ENCODE assay signal across 9 cellular contexts in genomic region chr5:113487779-113488644, GRCh38. TPM values are rescaled to one million over a fixed set of nuclear protein-coding genes. Genes with fewer than 3 reads are reported as not detected.
DNase-seq lines count a peak whose midpoint lies in the region; ATAC-seq, FAIRE-seq and TF ChIP-seq lines count a peak whose summit lies in the region.
"Had no signal": no experiment of that assay in that cellular context is flagged by ENCODE, and none has a peak within 500 bp of the region (broad histone marks: within the 10 kb centered on the region; RNA-seq: fewer than 3 reads in every experiment).

TSS of gene MCC (minus strand) at chr5:113488453.

- H3K4me1 ChIP-seq in MM.1S (ENCODE audit: low read length): peaks cover 11% of the 10 kb centered on the region
- peaks cover 0 to 2% of the 10 kb centered on the region in 2 donors for H3K4me1 ChIP-seq in kidney (ENCODE audit: control insufficient read depth in 1 of 2, insufficient read depth in 1 of 2, low read depth in 1 of 2, low read length in 2 of 2)
- H3K4me1 ChIP-seq in small intestine (ENCODE audit: control insufficient read depth in 2 of 2, insufficient read depth in 1 of 2, low read depth in 1 of 2, low read length in 1 of 2): peaks cover 0 to 6% of the 10 kb centered on the region in 2 donors

- H2AFZ ChIP-seq in MM.1S (ENCODE audit: low read length): peak within 1 kb of the TSS; percentile 39; the same call in 1 of the 2 replicates

- H4K20me1 ChIP-seq in MM.1S (ENCODE audit: insufficient read depth, low read length): no peaks in the 10 kb centered on the region

- no peak for FAIRE-seq in kidney (lab: Jason Lieb, UNC)
- no peak for FAIRE-seq in small intestine (lab: Jason Lieb, UNC)
- FAIRE-seq: endometrium had no signal

- WGBS in small intestine, 3 donors: 1 to 3% (median 3%) methylated on average over 68 to 86 of the region's 86 CpGs

- H3K27ac ChIP-seq in MM.1S (ENCODE audit: low read length) (no peak within 1 kb of the TSS), coronary artery (peak within 1 kb of the TSS; percentile 2 to 59), kidney (ENCODE audit: low read depth in 2 of 2, low read length in 2 of 2) (no peak within 1 kb of the TSS), small intestine (ENCODE audit: low read depth in 1 of 2, low read length in 1 of 2) (peak within 1 kb of the TSS in 1 of 2 donors; percentile 34)

- H3F3A ChIP-seq in MM.1S (ENCODE audit: insufficient read depth, low read length): peaks cover 5% of the 10 kb centered on the region

- no peak within 1 kb of the TSS for H3K9ac ChIP-seq in MM.1S (ENCODE audit: low read length)
- no peak within 1 kb of the TSS for H3K9ac ChIP-seq in kidney (ENCODE audit: low read length in 2 of 2)

- intact Hi-C loops in kidney (cut with DNase I): no loop called here

- H3K36me3 ChIP-seq in MM.1S (replicated peaks; ENCODE audit: insufficient read depth, low read length) (no peaks in the 10 kb centered on the region), kidney (ENCODE audit: control insufficient read depth in 1 of 2, insufficient read depth in 2 of 2, low read length in 2 of 2) (no peaks in the 10 kb centered on the region), small intestine (ENCODE audit: control insufficient read depth in 2 of 2, insufficient read depth in 2 of 2, low read length in 2 of 2) (no peaks in the 10 kb centered on the region)

- H3K4me2 ChIP-seq in MM.1S (ENCODE audit: low read depth, low read length): peak within 1 kb of the TSS; percentile 63

- no peaks in the 10 kb centered on the region for H3K27me3 ChIP-seq in MM.1S (replicated peaks; ENCODE audit: insufficient read depth, low read length)
- H3K27me3 ChIP-seq in small intestine (ENCODE audit: control insufficient read depth in 2 of 2, insufficient read depth in 2 of 2, low read length in 2 of 2): peaks cover 4 to 15% of the 10 kb centered on the region in 2 donors

- peak within 1 kb of the TSS; percentile 31 for H3K4me3 ChIP-seq in GM12864 (ENCODE audit: low read depth, low read length)
- H3K4me3 ChIP-seq in MM.1S (ENCODE audit: low read length): peak within 1 kb of the TSS; percentile 45; the same call in 1 of the 2 replicates
- H3K4me3 ChIP-seq in coronary artery: peak within 1 kb of the TSS; percentile 87
- peak within 1 kb of the TSS; percentile 55 to 62 for H3K4me3 ChIP-seq in kidney (ENCODE audit: low read length in 2 of 2)
- H3K4me3 ChIP-seq in small intestine (ENCODE audit: low read depth in 1 of 2, low read length in 2 of 2): peak within 1 kb of the TSS; percentile 43 to 56

- H3K9me3 ChIP-seq in MM.1S (replicated peaks; ENCODE audit: insufficient read depth, low read length): no peaks in the 10 kb centered on the region
- peaks cover 0 to 5% of the 10 kb centered on the region in 2 donors for H3K9me3 ChIP-seq in kidney (ENCODE audit: control insufficient read depth in 1 of 2, low read length in 2 of 2)
- no peaks in the 10 kb centered on the region for H3K9me3 ChIP-seq in small intestine (ENCODE audit: control insufficient read depth, low read depth)

- H3K79me2 ChIP-seq in MM.1S (ENCODE audit: low read length): no peaks in the 10 kb centered on the region

- DNase-seq in GM12864 (ENCODE audit: low read depth) (no peak), MM.1S (peak; percentile 31), T1000 (lab: John Stamatoyannopoulos, UW) (peak; percentile 87), coronary artery (ENCODE audit: low spot score) (peak; percentile 80), kidney (peak; percentile 90), small intestine (peak; percentile 25)

- no peak for ATAC-seq in HG02763 (IDR thresholded peaks at IDR 0.05; ENCODE audit: unreplicated experiment)
- ATAC-seq in GM19324 (IDR thresholded peaks at IDR 0.05; ENCODE audit: low FRiP score, unreplicated experiment): no peak

- no peaks in the 10 kb centered on the region for H3K9me2 ChIP-seq in MM.1S (replicated peaks; ENCODE audit: insufficient read depth, low read length)

- no peak for TF ChIP-seq CTCF in GM12864 (IDR thresholded peaks at IDR 0.05; ENCODE audit: low read depth, low read length, missing control alignments)
- no peak for TF ChIP-seq CTCF in MM.1S (IDR thresholded peaks at IDR 0.05; ENCODE audit: low read length)
- no peak for TF ChIP-seq CTCF in coronary artery (IDR thresholded peaks at IDR 0.05)
- no peak for TF ChIP-seq CTCF in kidney (IDR thresholded peaks at IDR 0.05; ENCODE audit: borderline replicate concordance, extremely low read depth, insufficient read depth)

RNA-seq across cellular contexts. Expression of gene MCC, which starts in this region (rescaled TPM):
- total RNA-seq in kidney: 20.6 TPM
- polyA plus RNA-seq in kidney (ENCODE audit: insufficient read depth, low read depth, low replicate concordance) (2.4 TPM), small intestine (1 to 10 TPM in 1 of 3 donors, under 1 TPM in 2; 0.45 to 2.5 (median 0.81) TPM)

Comparison
In these comparisons a context has a peak if more than half of its experiments do, and no peak if none do; other contexts are left out.
1. H3K4me3 ChIP-seq: peak in every context shown above with its lines; median percentile 87 in coronary artery; 58 in kidney; 50 in small intestine; 45 in MM.1S; 31 in GM12864.
2. H3K27ac ChIP-seq: peak in coronary artery (2 of 2); none in MM.1S (single experiment) and kidney (0 of 2).